In genomic region chr7:6489612-6490011, GRCh38 we compare ENCODE assay signal across 18 cellular contexts. TPM values are rescaled to one million over a fixed set of nuclear protein-coding genes. Genes with fewer than 3 reads are reported as not detected.
DNase-seq lines count a peak whose midpoint lies in the region; ATAC-seq and TF ChIP-seq lines count a peak whose summit lies in the region.
"Had no signal": no experiment of that assay in that cellular context is flagged by ENCODE, and none has a peak within 500 bp of the region (broad histone marks: within the 10 kb centered on the region; RNA-seq: fewer than 3 reads in every experiment).

No MANE protein-coding gene starts in this region.

- no peaks in the 10 kb centered on the region for H3K27me3 ChIP-seq in foreskin keratinocyte
- H3K27me3 ChIP-seq: SJCRH30 had no signal

- DNase-seq in DMS53 (lab: John Stamatoyannopoulos, UW): peak; percentile 62
- no peak for DNase-seq in DMS53 treated with DMSO at 0.1 percent for 48 hours (lab: John Stamatoyannopoulos, UW; ENCODE audit: unreplicated experiment)
- no peak for DNase-seq in HFFc6
- peak; percentile 77 for DNase-seq in RKO (ENCODE audit: low spot score)
- DNase-seq in foreskin keratinocyte: no peak
- no peak for DNase-seq in NCI-H2227 (lab: John Stamatoyannopoulos, UW; ENCODE audit: unreplicated experiment)
- DNase-seq in pons (ENCODE audit: low spot score): no peak
- DNase-seq: 8988T; activated CD8-positive, alpha-beta memory T cell treated with anti-CD3 and anti-CD28 coated beads for 24 hours; amniotic stem cell; cerebellar nuclear complex; natural killer cell; NCI-H146; SJCRH30 had no signal

- H3K4me3 Mint-ChIP-seq in HFFc6: no peak overlapping the region
- H3K4me3 Mint-ChIP-seq: activated T-helper 17 cell treated with anti-CD3 and anti-CD28 coated beads, Interleukin-2, amount 50 U/mL, for 72 hours; CD4-positive, CD25-positive, alpha-beta regulatory T cell; natural killer cell had no signal

- peaks cover under 1% of the 10 kb centered on the region for H3K36me3 Mint-ChIP-seq in HFFc6 (ENCODE audit: low read depth)
- H3K36me3 Mint-ChIP-seq: CD4-positive, CD25-positive, alpha-beta regulatory T cell; natural killer cell had no signal

- H3K9me3 Mint-ChIP-seq in HFFc6: peaks cover 9% of the 10 kb centered on the region
- H3K9me3 Mint-ChIP-seq: activated T-helper 17 cell treated with anti-CD3 and anti-CD28 coated beads, Interleukin-2, amount 50 U/mL, for 72 hours; natural killer cell had no signal

- TF ChIP-seq CTCF in HFFc6 (IDR thresholded peaks at IDR 0.05): peak; percentile 35
- peak; percentile 31 for TF ChIP-seq CTCF in foreskin keratinocyte (conservative IDR thresholded peaks at IDR 0.05)

- H3K4me1 ChIP-seq in foreskin keratinocyte: no peaks in the 10 kb centered on the region
- H3K4me1 ChIP-seq: SJCRH30 had no signal

- H3K27ac ChIP-seq in foreskin keratinocyte: no peak overlapping the region
- H3K27ac ChIP-seq: gastroesophageal sphincter, SJCRH30 had no signal

- ATAC-seq in foreskin keratinocyte (peak; percentile 35), GM21528 (IDR thresholded peaks at IDR 0.05; ENCODE audit: low FRiP score, unreplicated experiment) (no peak)
- ATAC-seq: activated T-helper 17 cell treated with anti-CD3 and anti-CD28 coated beads, Interleukin-2, amount 50 U/mL, for 72 hours; gastroesophageal sphincter had no signal

- H3K27me3 Mint-ChIP-seq in HFFc6 (ENCODE audit: insufficient read depth): peaks cover 17% of the 10 kb centered on the region
- H3K27me3 Mint-ChIP-seq: activated T-helper 17 cell treated with anti-CD3 and anti-CD28 coated beads, Interleukin-2, amount 50 U/mL, for 72 hours had no signal

- peaks cover 2% of the 10 kb centered on the region for H3K4me1 Mint-ChIP-seq in HFFc6 (ENCODE audit: low read depth)

- no peak overlapping the region for H3K27ac Mint-ChIP-seq in HFFc6
- H3K27ac Mint-ChIP-seq: activated T-helper 17 cell treated with anti-CD3 and anti-CD28 coated beads, Interleukin-2, amount 50 U/mL, for 72 hours; CD4-positive, CD25-positive, alpha-beta regulatory T cell; natural killer cell had no signal

RNA-seq across cellular contexts. Expression of gene KDELR2, which starts 5.7 kb away (rescaled TPM):
- 100 to 1,000 TPM; 367 to 473 (median 416) TPM for total RNA-seq in HFFc6 (2021; fragmentation: NEBNext Ultra II Directional; extraction: Animal tissue kit (Norgen Biotek cat#: 25700))
- total RNA-seq in foreskin keratinocyte: 140 and 157 TPM in 2 replicates
- 112 and 126 TPM in 2 replicates for polyA plus RNA-seq in foreskin keratinocyte

RNA-seq across cellular contexts. Expression of gene DAGLB, which starts 41.9 kb away (rescaled TPM):
- 10 to 100 TPM; 29.2 to 39.5 (median 33.2) TPM for total RNA-seq in HFFc6 (2021; fragmentation: NEBNext Ultra II Directional; extraction: Animal tissue kit (Norgen Biotek cat#: 25700))
- total RNA-seq in foreskin keratinocyte: 12.8 and 13.0 TPM in 2 replicates
- 10.1 and 11.8 TPM in 2 replicates for polyA plus RNA-seq in foreskin keratinocyte

Comparison
In these comparisons a context has a peak if more than half of its experiments do, and no peak if none do; other contexts are left out.
1. DNase-seq: peak in DMS53 (single experiment) and RKO (single experiment); none in DMS53 treated with DMSO at 0.1 percent for 48 hours (single experiment), HFFc6 (single experiment), foreskin keratinocyte (0 of 2), NCI-H2227 (single experiment) and pons (single experiment).